8 cellular contexts compared by ENCODE assay signal in genomic region chr12:50764861-50765324, GRCh38. TPM values are rescaled to one million over a fixed set of nuclear protein-coding genes. Genes with fewer than 3 reads are reported as not detected.
A peak's percentile ranks its signal among the peaks of the same experiment; 100 is the strongest.
DNase-seq lines count a peak whose midpoint lies in the region; ATAC-seq and TF ChIP-seq lines count a peak whose summit lies in the region.

No MANE protein-coding gene starts in this region.

- POLR2A ChIA-PET in HEK293 (lab: Yijun Ruan, JAX): interaction anchor here (0.5 to 2.6 kb wide), 9 partner anchors 10 to 319 kb away, joined by 3 to 10 read pairs (median 4); partner anchors contain the start of genes CSRNP2 and DIP2B

- peaks cover 12% of the 10 kb centered on the region; the same call in 1 of the 2 replicates for H3K4me1 ChIP-seq in HEK293 (ENCODE audit: control insufficient read depth, insufficient read depth, low read length)

- peaks cover 0 to 8% of the 10 kb centered on the region in 2 donors for H3K9me3 Mint-ChIP-seq in activated naive CD4-positive, alpha-beta T cell treated with anti-CD3 and anti-CD28 coated beads, Interleukin-2, amount 50 U/mL, for 72 hours

- H3K4me3 ChIP-seq in HEK293 (ENCODE audit: low read depth, low read length): peak overlapping the region; percentile 93

- no peaks in the 10 kb centered on the region for H3K9me3 ChIP-seq in HEK293 (ENCODE audit: control insufficient read depth, insufficient read depth, low read depth, low read length)

- ATAC-seq in activated naive CD4-positive, alpha-beta T cell treated with anti-CD3 and anti-CD28 coated beads, Interleukin-2, amount 50 U/mL, for 72 hours: peak; percentile 9 to 44

- CTCF ChIA-PET in HEK293 (lab: Yijun Ruan, JAX): interaction anchor here (0.5 to 2.0 kb wide), 23 partner anchors 9 to 1102 kb away, joined by 3 to 22 read pairs (median 4); partner anchors contain the start of gene DIP2B

- H3K36me3 Mint-ChIP-seq in activated naive CD4-positive, alpha-beta T cell treated with anti-CD3 and anti-CD28 coated beads, Interleukin-2, amount 50 U/mL, for 72 hours: peaks cover 13 to 15% of the 10 kb centered on the region in 2 donors

- H3K36me3 ChIP-seq in HEK293 (ENCODE audit: control insufficient read depth in 2 of 2, insufficient read depth in 1 of 2, low read length in 2 of 2): no peaks in the 10 kb centered on the region

- peak overlapping the region; percentile 38 to 97 for H3K27ac Mint-ChIP-seq in activated naive CD4-positive, alpha-beta T cell treated with anti-CD3 and anti-CD28 coated beads, Interleukin-2, amount 50 U/mL, for 72 hours

- peak; percentile 5; the same call in 1 of the 2 replicates for TF ChIP-seq CTCF in HEK293 (tag by site-specific recombination; IDR thresholded peaks at IDR 0.05)

- H3K27ac ChIP-seq in HEK293 (ENCODE audit: extremely low read depth, low read depth, low read length): peak overlapping the region; percentile 94

- intact Hi-C loops in posterior cingulate gyrus (cut with DNase I): loop anchor here (2.0 to 10.0 kb wide), 2 partner anchors 222 to 260 kb away; partner anchors contain the start of gene DIP2B

- DNase-seq in NCI-H524 (lab: John Stamatoyannopoulos, UW): peak; percentile 41 to 64
- DNase-seq in NCI-H524 treated with DMSO at 0.1 percent for 48 hours (lab: John Stamatoyannopoulos, UW): no peak
- peak; percentile 4 for DNase-seq in NCI-H446 treated with DMSO at 0.1 percent for 48 hours (lab: John Stamatoyannopoulos, UW)
- DNase-seq in activated naive CD4-positive, alpha-beta T cell treated with anti-CD3 and anti-CD28 coated beads, Interleukin-2, amount 50 U/mL, for 72 hours (ENCODE audit: low spot score in 2 of 2): peak; percentile 30 to 57
- DNase-seq in glomerular visceral epithelial cell (ENCODE audit: extremely low spot score): peak; percentile 32
- DNase-seq in posterior cingulate gyrus: peak in 8 of 10 donors; percentile 29 to 92 (median 45)
- no peak for DNase-seq in NCI-H2029 treated with DMSO at 0.1 percent for 48 hours (lab: John Stamatoyannopoulos, UW)

TF ChIP-seq in HEK293, 187 proteins besides CTCF, POLR2A, EP300 and RAD21:
- TF ChIP-seq ZNF169 (tag by site-specific recombination; IDR thresholded peaks at IDR 0.05) (no peak), ZBTB20 (tag by site-specific recombination; IDR thresholded peaks at IDR 0.05) (peak; percentile 7; the same call in 1 of the 2 replicates), ZNF366 (tag by site-specific recombination; conservative IDR thresholded peaks at IDR 0.05) (no peak), ZNF335 (tag by site-specific recombination; conservative IDR thresholded peaks at IDR 0.05) (0 out of 2 replicates have a peak, but pooled peaks have one; percentile 37), ZNF571 (tag by site-specific recombination; IDR thresholded peaks at IDR 0.05) (no peak), TCF7L2 (IDR thresholded peaks at IDR 0.05; ENCODE audit: borderline replicate concordance, low read depth, low read length) (0 out of 2 replicates have a peak, but pooled peaks have one; percentile 20), ZBTB7A (tag by site-specific recombination; IDR thresholded peaks at IDR 0.05; ENCODE audit: low read depth) (no peak), ZEB2 (tag by site-specific recombination; IDR thresholded peaks at IDR 0.05) (peak; percentile 19; the same call in 1 of the 2 replicates), ZBTB17 (tag by site-specific recombination; IDR thresholded peaks at IDR 0.05) (peak; percentile 61; the same call in 1 of the 2 replicates), GLI4 (tag by site-specific recombination; IDR thresholded peaks at IDR 0.05) (no peak), ZXDB (tag by site-specific recombination; IDR thresholded peaks at IDR 0.05) (0 out of 2 replicates have a peak, but pooled peaks have one; percentile 11)

RNA-seq across cellular contexts. Expression of gene ATF1, which starts 1.0 kb away (rescaled TPM):
- 10 to 100 TPM; 49.7 to 66.8 TPM for total RNA-seq in activated naive CD4-positive, alpha-beta T cell treated with anti-CD3 and anti-CD28 coated beads, Interleukin-2, amount 50 U/mL, for 72 hours

Comparison
In these comparisons a context has a peak if more than half of its experiments do, and no peak if none do; other contexts are left out.
1. DNase-seq: peak in NCI-H524 (2 of 2), NCI-H446 treated with DMSO at 0.1 percent for 48 hours (single experiment), activated naive CD4-positive, alpha-beta T cell treated with anti-CD3 and anti-CD28 coated beads, Interleukin-2, amount 50 U/mL, for 72 hours (2 of 2), glomerular visceral epithelial cell (single experiment) and posterior cingulate gyrus (8 of 10); none in NCI-H524 treated with DMSO at 0.1 percent for 48 hours (single experiment) and NCI-H2029 treated with DMSO at 0.1 percent for 48 hours (single experiment).